Comparison of ENCODE assay signal across 17 cellular contexts in genomic region chr6:56887086-56887485, GRCh38.
A peak's percentile ranks its signal among the peaks of the same experiment; 100 is the strongest.
DNase-seq lines count a peak whose midpoint lies in the region; ATAC-seq, FAIRE-seq and TF ChIP-seq lines count a peak whose summit lies in the region.
"Had no signal": no experiment of that assay in that cellular context is flagged by ENCODE, and none has a peak within 500 bp of the region (broad histone marks: within the 10 kb centered on the region; RNA-seq: fewer than 3 reads in every experiment).

No MANE protein-coding gene starts in this region.

- H3K9me3 ChIP-seq in IMR-90 (ENCODE audit: control insufficient read depth, insufficient read depth, low read length) (no peaks in the 10 kb centered on the region), neural progenitor cell (ENCODE audit: low read depth) (no peaks in the 10 kb centered on the region)
- H3K9me3 ChIP-seq: HAP-1 had no signal

- no peak overlapping the region for H3K4me2 ChIP-seq in IMR-90 (ENCODE audit: low read depth, low read length)
- peak overlapping the region; percentile 46 for H3K4me2 ChIP-seq in neural progenitor cell

- no peak overlapping the region for H4K91ac ChIP-seq in IMR-90 (ENCODE audit: insufficient read depth, low read depth, low read length)

- H2BK5ac ChIP-seq in IMR-90 (ENCODE audit: low read depth, low read length, poor library complexity, severe bottlenecking) = no peak overlapping the region

- H3K79me2 ChIP-seq in neural progenitor cell (ENCODE audit: low read depth) = no peaks in the 10 kb centered on the region

- H3K79me1 ChIP-seq in IMR-90 (ENCODE audit: low read depth in 1 of 2, low read length in 2 of 2) = peaks cover 10 to 41% of the 10 kb centered on the region in 2 experiments

- H3K27me3 ChIP-seq in IMR-90 (ENCODE audit: control insufficient read depth, insufficient read depth, low read length) = no peaks in the 10 kb centered on the region
- no peaks in the 10 kb centered on the region for H3K27me3 ChIP-seq in neural progenitor cell

- BruUV-seq in IMR-90 (replicated peaks; lab: Mats Ljungman, UMichigan) = no TSS peak

- no peak overlapping the region for H2AFZ ChIP-seq in IMR-90 (replicated peaks; ENCODE audit: low read length, poor library complexity)
- no peak overlapping the region for H2AFZ ChIP-seq in neural progenitor cell (replicated peaks)
- H2AFZ ChIP-seq: GM23248 had no signal

- H4K5ac ChIP-seq in IMR-90 (ENCODE audit: low read depth, low read length) = no peak overlapping the region

- no peak overlapping the region for H3K23ac ChIP-seq in IMR-90 (ENCODE audit: low read depth, low read length)

- H3K4me1 ChIP-seq in IMR-90 (ENCODE audit: control insufficient read depth, insufficient read depth, low read length) = peaks cover 14% of the 10 kb centered on the region
- H3K4me1 ChIP-seq in neural progenitor cell = peaks cover 13% of the 10 kb centered on the region
- H3K4me1 ChIP-seq: HAP-1 had no signal

- 0 out of 2 replicates have a peak overlapping the region, but pooled peaks have one; percentile 1 for H2BK20ac ChIP-seq in IMR-90 (ENCODE audit: low read depth, low read length)

- H3K14ac ChIP-seq in IMR-90 (replicated peaks; ENCODE audit: low read depth, low read length) = no peak overlapping the region

- DNase-seq in H54 (ENCODE audit: insufficient read length, low spot score) (no peak), IMR-90 (no peak), neural progenitor cell (ENCODE audit: low spot score) (peak; percentile 57), HPDE6-E6E7 (ENCODE audit: extremely low spot score) (no peak)
- DNase-seq: C1 segment of cervical spinal cord; Calu3; CD4-positive, alpha-beta memory T cell; COR-L47; DMS53; DMS79 treated with DMSO at 0.1 percent for 48 hours; GF-D8; GM23248 had no signal

- H3K36me3 Mint-ChIP-seq in neural progenitor cell = no peaks in the 10 kb centered on the region
- H3K36me3 Mint-ChIP-seq: CD4-positive, alpha-beta memory T cell had no signal

- no peak overlapping the region for H4K8ac ChIP-seq in IMR-90 (ENCODE audit: low read depth in 2 of 2, low read length in 2 of 2)

- POLR2A ChIA-PET in IMR-90 (lab: Charles Lee; ENCODE audit: unreplicated experiment) = no interaction called here

- no peak overlapping the region for H3K4me3 ChIP-seq in IMR-90 (ENCODE audit: insufficient read depth, low read depth, low read length)
- H3K4me3 ChIP-seq in neural progenitor cell = no peak overlapping the region
- H3K4me3 ChIP-seq: GM23248, HAP-1 had no signal

- H4K20me1 ChIP-seq in IMR-90 (ENCODE audit: insufficient read depth, low read length) = no peaks in the 10 kb centered on the region
- no peaks in the 10 kb centered on the region for H4K20me1 ChIP-seq in neural progenitor cell (ENCODE audit: low read depth)

- H3K4me3 Mint-ChIP-seq in neural progenitor cell = no peak overlapping the region
- H3K4me3 Mint-ChIP-seq: CD4-positive, alpha-beta memory T cell had no signal

- H3K56ac ChIP-seq in IMR-90 (ENCODE audit: extremely low read depth, insufficient read depth, low read length) = no peak overlapping the region

- ATAC-seq in IMR-90 (ENCODE audit: low read depth) (no peak), HG03025 (IDR thresholded peaks at IDR 0.05; ENCODE audit: low FRiP score, unreplicated experiment) (no peak), GM18520 (IDR thresholded peaks at IDR 0.05; ENCODE audit: unreplicated experiment) (no peak)

- peak overlapping the region; percentile 12; the same call in 2 of the 3 replicates for H2BK15ac ChIP-seq in IMR-90 (ENCODE audit: low read depth, low read length)

- peak; percentile 58 for FAIRE-seq in H54 (lab: Jason Lieb, UNC)
- FAIRE-seq: GM12891, GM18507 had no signal

- H3K36me3 ChIP-seq in IMR-90 (ENCODE audit: control insufficient read depth, insufficient read depth, low read length) (peaks cover 4% of the 10 kb centered on the region; the same call in 1 of the 2 replicates), neural progenitor cell (no peaks in the 10 kb centered on the region)
- H3K36me3 ChIP-seq: HAP-1 had no signal

- no peaks in the 10 kb centered on the region for H3K27me3 Mint-ChIP-seq in neural progenitor cell (ENCODE audit: insufficient read depth, low read depth)

- no peak overlapping the region for H2AK9ac ChIP-seq in IMR-90 (replicated peaks; ENCODE audit: low read depth, low read length, poor library complexity)

- dilution Hi-C loops in IMR-90 (cut with HindIII; ENCODE audit: low sequenced_read_pairs, unreplicated experiment) = no loop called here

- no peaks in the 10 kb centered on the region for H3K9me3 Mint-ChIP-seq in neural progenitor cell

- intact Hi-C loops in IMR-90 (cut with micrococcal nuclease) = no loop called here

- no peak for TF ChIP-seq CTCF in IMR-90 (conservative IDR thresholded peaks at IDR 0.05; ENCODE audit: low read depth, low read length)
- TF ChIP-seq CTCF in neural progenitor cell (IDR thresholded peaks at IDR 0.05) = no peak

- H3K4ac ChIP-seq in IMR-90 (ENCODE audit: low read depth, low read length) = no peak overlapping the region

- H3K27ac Mint-ChIP-seq in neural progenitor cell = no peak overlapping the region
- H3K27ac Mint-ChIP-seq: CD4-positive, alpha-beta memory T cell had no signal

- no peaks in the 10 kb centered on the region for H3F3A ChIP-seq in neural progenitor cell (ENCODE audit: low read depth)

- TF ChIP-seq POLR2A in H54 (IDR thresholded peaks at IDR 0.05; ENCODE audit: low read depth, low read length) = no peak
- no peak for TF ChIP-seq POLR2A in IMR-90 (IDR thresholded peaks at IDR 0.05; ENCODE audit: low read depth, low read length)

- TF ChIP-seq RAD21 in IMR-90 (IDR thresholded peaks at IDR 0.05; ENCODE audit: low read length) = no peak

- no CpG with 5 or more reads among the region's 1 CpG for WGBS in IMR-90 (ENCODE audit: extremely low coverage in 2 of 2, insufficient read length in 1 of 2), 2 experiments

- H2AK5ac ChIP-seq in IMR-90 (ENCODE audit: low read depth, low read length) = no peak overlapping the region

- in situ Hi-C loops in IMR-90 (cut with MboI; ENCODE audit: low sequenced_read_pairs) = no loop called here

- CTCF ChIA-PET in IMR-90 (lab: Yijun Ruan, JAX) = no interaction called here

- H3K9me1 ChIP-seq in IMR-90 (ENCODE audit: insufficient read depth, low read length) = peaks cover 3% of the 10 kb centered on the region; the same call in 1 of the 2 replicates

- H3K27ac ChIP-seq in IMR-90 (ENCODE audit: insufficient read depth, low read length) = no peak overlapping the region
- H3K27ac ChIP-seq in neural progenitor cell = peak overlapping the region; percentile 43
- H3K27ac ChIP-seq: GM23248 had no signal

- H3K18ac ChIP-seq in IMR-90 (ENCODE audit: low read depth, low read length) = no peak overlapping the region

- H3K9ac ChIP-seq in IMR-90 (ENCODE audit: low read depth, low read length) (no peak overlapping the region), neural progenitor cell (no peak overlapping the region)
- H3K9ac ChIP-seq: GM23248 had no signal

- H3K4me1 Mint-ChIP-seq in neural progenitor cell = peaks cover 5% of the 10 kb centered on the region

- H2BK120ac ChIP-seq in IMR-90 (ENCODE audit: low read depth, low read length) = no peak overlapping the region

TF ChIP-seq in IMR-90, 13 proteins besides CTCF, POLR2A, EP300 and RAD21:
- TF ChIP-seq MXI1 (IDR thresholded peaks at IDR 0.05; ENCODE audit: borderline replicate concordance, low read depth, low read length) (no peak), SMC3 (IDR thresholded peaks at IDR 0.05; ENCODE audit: low read depth, low read length) (no peak), NFE2L2 (IDR thresholded peaks at IDR 0.05; ENCODE audit: low read depth, low read length) (no peak), MAFK (IDR thresholded peaks at IDR 0.05; ENCODE audit: low read depth, low read length) (no peak), FOS (IDR thresholded peaks at IDR 0.05; ENCODE audit: low read depth, low read length) (no peak), CEBPB (IDR thresholded peaks at IDR 0.05; ENCODE audit: low read depth, low read length) (no peak), ELK1 (IDR thresholded peaks at IDR 0.05; ENCODE audit: borderline replicate concordance, low read depth, low read length) (no peak), RCOR1 (IDR thresholded peaks at IDR 0.05; ENCODE audit: insufficient replicate concordance, low read length) (no peak), BHLHE40 (IDR thresholded peaks at IDR 0.05; ENCODE audit: low read depth, low read length) (no peak), RFX5 (IDR thresholded peaks at IDR 0.05; ENCODE audit: low read depth, low read length) (no peak)
- TF ChIP-seq, protein P1, sequence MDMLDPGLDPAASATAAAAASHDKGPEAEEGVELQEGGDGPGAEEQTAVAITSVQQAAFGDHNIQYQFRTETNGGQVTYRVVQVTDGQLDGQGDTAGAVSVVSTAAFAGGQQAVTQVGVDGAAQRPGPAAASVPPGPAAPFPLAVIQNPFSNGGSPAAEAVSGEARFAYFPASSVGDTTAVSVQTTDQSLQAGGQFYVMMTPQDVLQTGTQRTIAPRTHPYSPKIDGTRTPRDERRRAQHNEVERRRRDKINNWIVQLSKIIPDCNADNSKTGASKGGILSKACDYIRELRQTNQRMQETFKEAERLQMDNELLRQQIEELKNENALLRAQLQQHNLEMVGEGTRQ (IDR thresholded peaks at IDR 0.05; ENCODE audit: low read depth, low read length) = no peak
